ENCODE assay signal across 8 cellular contexts in genomic region chr20:41738584-41739193, GRCh38.
DNase-seq lines count a peak whose midpoint lies in the region; ATAC-seq, FAIRE-seq and TF ChIP-seq lines count a peak whose summit lies in the region.

No MANE protein-coding gene starts in this region.

- H3K27ac Mint-ChIP-seq in activated CD4-positive, alpha-beta T cell treated with anti-CD3 and anti-CD28 coated beads for 36 hours: no peak overlapping the region
- no peak overlapping the region for H3K27ac Mint-ChIP-seq in brain

- no peak overlapping the region for H3K9ac ChIP-seq in kidney (ENCODE audit: low read length in 2 of 2)

- TF ChIP-seq CTCF in brain (conservative IDR thresholded peaks at IDR 0.05) (peak; percentile 88 to 96), kidney (IDR thresholded peaks at IDR 0.05; ENCODE audit: borderline replicate concordance, extremely low read depth, insufficient read depth) (peak; percentile 75)

- CTCF ChIA-PET in activated CD4-positive, alpha-beta T cell treated with anti-CD3 and anti-CD28 coated beads for 36 hours (lab: Charles Lee): interaction anchor here (0.6 to 2.0 kb wide), 12 partner anchors 8 to 1671 kb away, joined by 3 to 12 read pairs (median 3); no protein-coding TSS in a partner anchor

- H3K27me3 Mint-ChIP-seq in activated CD4-positive, alpha-beta T cell treated with anti-CD3 and anti-CD28 coated beads for 36 hours: no peaks in the 10 kb centered on the region
- H3K27me3 Mint-ChIP-seq in brain: peaks cover 10% of the 10 kb centered on the region

- FAIRE-seq in kidney (lab: Jason Lieb, UNC): no peak

- DNase-seq in activated CD4-positive, alpha-beta T cell treated with anti-CD3 and anti-CD28 coated beads for 36 hours: peak; percentile 74
- no peak for DNase-seq in activated CD4-positive, alpha-beta T cell treated with anti-CD3 and anti-CD28 coated beads for 1 hour
- DNase-seq in LHCN-M2 (ENCODE audit: low read depth) (peak; percentile 17), RPMI8226 (peak; percentile 57), kidney (no peak)
- DNase-seq in stimulated activated CD4-positive, alpha-beta T cell treated with anti-CD3 and anti-CD28 coated beads, Interleukin-4, amount 100 ng/mL, for 1 hour: peak; percentile 37

- no peaks in the 10 kb centered on the region for H3K36me3 ChIP-seq in kidney (ENCODE audit: control insufficient read depth in 1 of 2, insufficient read depth in 2 of 2, low read length in 2 of 2)

- no peaks in the 10 kb centered on the region for H3K4me1 Mint-ChIP-seq in activated CD4-positive, alpha-beta T cell treated with anti-CD3 and anti-CD28 coated beads for 36 hours
- peaks cover 11% of the 10 kb centered on the region for H3K4me1 Mint-ChIP-seq in brain

- H3K9me3 ChIP-seq in kidney (ENCODE audit: control insufficient read depth in 1 of 2, low read length in 2 of 2): no peaks in the 10 kb centered on the region

- H3K4me3 ChIP-seq in kidney (ENCODE audit: low read length in 2 of 2): no peak overlapping the region

- ATAC-seq in activated CD4-positive, alpha-beta T cell treated with anti-CD3 and anti-CD28 coated beads for 36 hours: peak; percentile 81
- ATAC-seq in HG03039 (IDR thresholded peaks at IDR 0.05; ENCODE audit: unreplicated experiment): no peak

- no peaks in the 10 kb centered on the region for H3K36me3 Mint-ChIP-seq in activated CD4-positive, alpha-beta T cell treated with anti-CD3 and anti-CD28 coated beads for 36 hours (ENCODE audit: low read depth)
- no peaks in the 10 kb centered on the region for H3K36me3 Mint-ChIP-seq in brain

- no peak overlapping the region for H3K4me3 Mint-ChIP-seq in activated CD4-positive, alpha-beta T cell treated with anti-CD3 and anti-CD28 coated beads for 36 hours
- H3K4me3 Mint-ChIP-seq in brain: no peak overlapping the region

- H3K4me1 ChIP-seq in kidney (ENCODE audit: control insufficient read depth in 1 of 2, insufficient read depth in 1 of 2, low read depth in 1 of 2, low read length in 2 of 2): no peaks in the 10 kb centered on the region

- no peak overlapping the region for H3K27ac ChIP-seq in kidney (ENCODE audit: low read depth in 2 of 2, low read length in 2 of 2)

- peaks cover 5% of the 10 kb centered on the region for H3K9me3 Mint-ChIP-seq in activated CD4-positive, alpha-beta T cell treated with anti-CD3 and anti-CD28 coated beads for 36 hours (ENCODE audit: low read depth)
- peaks cover 8 to 10% (median 10%) of the 10 kb centered on the region in 5 experiments for H3K9me3 Mint-ChIP-seq in brain

- intact Hi-C loops in activated CD4-positive, alpha-beta T cell treated with anti-CD3 and anti-CD28 coated beads for 36 hours (cut with DNase I, micrococcal nuclease): loop anchor here in 1 of 2 experiments (1.0 to 5.0 kb wide), 4 partner anchors 279 to 1669 kb away; no protein-coding TSS in a partner anchor
- intact Hi-C loops in kidney (cut with DNase I): no loop called here

- POLR2A ChIA-PET in activated CD4-positive, alpha-beta T cell treated with anti-CD3 and anti-CD28 coated beads for 36 hours (lab: Charles Lee): no interaction called here

Comparison
In these comparisons a context has a peak if more than half of its experiments do, and no peak if none do; other contexts are left out.
1. DNase-seq: peak in activated CD4-positive, alpha-beta T cell treated with anti-CD3 and anti-CD28 coated beads for 36 hours (single experiment), LHCN-M2 (single experiment), RPMI8226 (single experiment) and stimulated activated CD4-positive, alpha-beta T cell treated with anti-CD3 and anti-CD28 coated beads, Interleukin-4, amount 100 ng/mL, for 1 hour (single experiment); none in activated CD4-positive, alpha-beta T cell treated with anti-CD3 and anti-CD28 coated beads for 1 hour (single experiment) and kidney (single experiment).